Comparison of ENCODE assay signal across 1 cellular context in genomic region chr7:121048195-121048594, GRCh38.
TF ChIP-seq lines count a peak whose summit lies in the region.

No MANE protein-coding gene starts in this region.

TF ChIP-seq in K562, 482 proteins besides CTCF, POLR2A, EP300 and RAD21 (continued from another document):
- TF ChIP-seq E2F4 (CRISPR knock-in tag; IDR thresholded peaks at IDR 0.05; ENCODE audit: low read depth) (no peak), ZNF655 (CRISPR knock-in tag; IDR thresholded peaks at IDR 0.05) (no peak), ETV6 (IDR thresholded peaks at IDR 0.05; ENCODE audit: borderline replicate concordance in 1 of 2, low read depth in 2 of 2, low read length in 1 of 2) (no peak), ETV6 (CRISPR knock-in tag; IDR thresholded peaks at IDR 0.05; ENCODE audit: borderline replicate concordance) (no peak), RBM25 (IDR thresholded peaks at IDR 0.05; ENCODE audit: low read depth, low read length, severe bottlenecking) (no peak), PCBP2 (IDR thresholded peaks at IDR 0.05; ENCODE audit: low read depth, low read length, poor library complexity, severe bottlenecking) (no peak), TEAD2 (tag; IDR thresholded peaks at IDR 0.05) (no peak)
